17 cellular contexts compared by ENCODE assay signal in the genomic region with DNA sequence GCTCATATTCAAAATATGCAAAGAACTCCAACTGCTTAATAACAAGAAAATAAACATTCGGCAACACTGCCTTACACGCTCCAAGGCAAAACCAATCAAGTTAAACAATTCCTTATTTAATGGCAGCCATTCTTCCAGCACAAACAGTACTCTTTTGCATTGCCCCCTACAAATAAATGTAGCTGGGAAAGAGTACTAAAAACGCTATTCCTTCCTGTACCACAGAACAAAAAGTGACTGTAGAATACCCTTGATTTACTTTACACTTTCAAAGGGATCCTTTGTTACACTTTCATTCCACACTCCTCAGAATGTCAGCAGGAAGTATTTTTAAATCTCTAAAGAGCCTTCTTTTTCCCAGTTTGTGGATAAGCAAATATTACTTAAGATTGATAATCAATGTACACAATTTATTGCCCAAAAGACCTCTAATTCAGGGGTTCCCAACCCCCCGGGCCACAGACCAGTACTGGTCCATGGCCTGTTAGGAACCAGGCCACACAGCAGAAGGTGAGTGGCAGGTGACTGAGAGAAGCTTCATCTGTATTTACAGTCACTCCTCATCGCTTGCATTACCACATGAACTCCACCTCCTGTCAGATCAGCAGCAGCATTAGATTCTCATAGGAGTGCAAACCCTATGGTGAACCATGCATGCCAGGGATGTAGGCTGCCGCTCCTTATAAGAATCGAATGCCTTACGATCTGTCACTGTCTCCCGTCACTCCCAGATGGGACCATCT. TPM values are rescaled to one million over a fixed set of nuclear protein-coding genes. Genes with fewer than 3 reads are reported as not detected.
DNase-seq lines count a peak whose midpoint lies in the region; FAIRE-seq and TF ChIP-seq lines count a peak whose summit lies in the region.
"Had no signal": no experiment of that assay in that cellular context is flagged by ENCODE, and none has a peak within 500 bp of the region (broad histone marks: within the 10 kb centered on the region; RNA-seq: fewer than 3 reads in every experiment).

No MANE protein-coding gene starts in this region.

- H3K9me3 ChIP-seq in fibroblast of lung (ENCODE audit: control insufficient read depth, insufficient read depth, low read depth, low read length): no peaks in the 10 kb centered on the region
- no peaks in the 10 kb centered on the region for H3K9me3 ChIP-seq in suprapubic skin
- no peaks in the 10 kb centered on the region for H3K9me3 ChIP-seq in prostate gland
- H3K9me3 ChIP-seq: adrenal gland, heart left ventricle, SK-N-SH had no signal

- WGBS in suprapubic skin: 77% methylated on average over 9 of the region's 9 CpGs
- WGBS in prostate gland: 73% methylated on average over 9 of the region's 9 CpGs

- no peaks in the 10 kb centered on the region for H3K4me1 ChIP-seq in fibroblast of lung (ENCODE audit: control insufficient read depth, extremely low read depth, insufficient read depth, low read length)
- peaks cover 5% of the 10 kb centered on the region for H3K4me1 ChIP-seq in suprapubic skin
- H3K4me1 ChIP-seq in prostate gland (replicated peaks): no peaks in the 10 kb centered on the region
- H3K4me1 ChIP-seq: adrenal gland had no signal

- H3K27ac ChIP-seq in fibroblast of lung (ENCODE audit: insufficient read depth, low read length) (no peak overlapping the region), suprapubic skin (peak overlapping the region; percentile 41), prostate gland (peak overlapping the region in 1 of 2 donors; percentile 2)
- H3K27ac ChIP-seq: adrenal gland, coronary artery had no signal

- no peaks in the 10 kb centered on the region for H3K36me3 ChIP-seq in fibroblast of lung (ENCODE audit: control insufficient read depth, insufficient read depth, low read length)
- H3K36me3 ChIP-seq in suprapubic skin: no peaks in the 10 kb centered on the region
- no peaks in the 10 kb centered on the region for H3K36me3 ChIP-seq in prostate gland
- H3K36me3 ChIP-seq: adrenal gland had no signal

- TF ChIP-seq EP300 in suprapubic skin (IDR thresholded peaks at IDR 0.05): no peak

- H3K4me2 ChIP-seq in fibroblast of lung (ENCODE audit: extremely low read depth, insufficient read depth, low read length): no peak overlapping the region
- H3K4me2 ChIP-seq: SK-N-SH had no signal

- H4K20me1 ChIP-seq in fibroblast of lung (ENCODE audit: control insufficient read depth, extremely low read depth, insufficient read depth, low read length): no peaks in the 10 kb centered on the region

- H2AFZ ChIP-seq in fibroblast of lung (ENCODE audit: low read length): peak overlapping the region; percentile 50

- TF ChIP-seq CTCF in fibroblast of lung (conservative IDR thresholded peaks at IDR 0.05 in 1 of 2, IDR thresholded peaks at IDR 0.05 in 1 of 2; ENCODE audit: low read depth in 1 of 2, low read length in 2 of 2) (no peak), suprapubic skin (IDR thresholded peaks at IDR 0.05) (no peak), prostate gland (IDR thresholded peaks at IDR 0.05) (no peak)

- TF ChIP-seq POLR2A in GM12891 (IDR thresholded peaks at IDR 0.05; ENCODE audit: low read depth, low read length) (no peak), suprapubic skin (IDR thresholded peaks at IDR 0.05) (no peak), prostate gland (IDR thresholded peaks at IDR 0.05) (no peak)

- intact Hi-C loops in prostate gland (cut with DNase I): no loop called here

- no peak overlapping the region for H3K9ac ChIP-seq in fibroblast of lung (ENCODE audit: insufficient read depth, low read length)
- H3K9ac ChIP-seq: SK-N-SH had no signal

- H3K79me2 ChIP-seq in fibroblast of lung (ENCODE audit: control insufficient read depth, insufficient read depth, low read length): no peaks in the 10 kb centered on the region

- FAIRE-seq in GM12891 (lab: Jason Lieb, UNC): peak; percentile 45
- FAIRE-seq: bronchial epithelial cell, GM19239 had no signal

- H3K27me3 ChIP-seq in fibroblast of lung (ENCODE audit: control insufficient read depth, insufficient read depth, low read length) (no peaks in the 10 kb centered on the region), suprapubic skin (no peaks in the 10 kb centered on the region), prostate gland (replicated peaks; ENCODE audit: insufficient read depth) (no peaks in the 10 kb centered on the region)
- H3K27me3 ChIP-seq: adrenal gland, heart left ventricle had no signal

- DNase-seq in GM12891 (ENCODE audit: insufficient read length, low spot score) (no peak), NCI-H526 (lab: John Stamatoyannopoulos, UW) (peak; percentile 45 to 54), fibroblast of lung (ENCODE audit: low read depth in 2 of 2) (no peak), suprapubic skin (ENCODE audit: low spot score in 2 of 2) (no peak), SW480 (ENCODE audit: low spot score) (no peak), prostate gland (ENCODE audit: low spot score) (no peak)
- no peak for DNase-seq in activated CD4-positive, alpha-beta T cell treated with anti-CD3 and anti-CD28 coated beads, Interleukin-2, amount 50 U/mL, for 1 hour
- DNase-seq: activated CD8-positive, alpha-beta T cell treated with anti-CD3 and anti-CD28 coated beads for 36 hours; activated naive CD4-positive, alpha-beta T cell; activated T-cell treated with anti-CD3 and anti-CD28 coated beads for 4 hours; adrenal gland; heart left ventricle; NCI-H510A; SK-N-SH had no signal

- H3K4me3 ChIP-seq in fibroblast of lung (replicated peaks in 1 of 4; ENCODE audit: control extremely low read depth in 1 of 4, insufficient read depth in 1 of 4, low read depth in 3 of 4, low read length in 4 of 4) (no peak overlapping the region), suprapubic skin (no peak overlapping the region), prostate gland (no peak overlapping the region)
- H3K4me3 ChIP-seq: adrenal gland, coronary artery, heart left ventricle had no signal

TF ChIP-seq in GM12891, 5 proteins besides CTCF, POLR2A, EP300 and RAD21:
- TF ChIP-seq POU2F2 (IDR thresholded peaks at IDR 0.05; ENCODE audit: low read depth, low read length) (no peak), PAX5 (IDR thresholded peaks at IDR 0.05; ENCODE audit: insufficient read depth, low read length, severe bottlenecking) (no peak), POLR2AphosphoS5 (IDR thresholded peaks at IDR 0.05; ENCODE audit: low read depth, low read length) (no peak), TAF1 (IDR thresholded peaks at IDR 0.05; ENCODE audit: low read depth, low read length) (no peak)

RNA-seq across cellular contexts. Expression of a gene that starts 51.6 kb away (rescaled TPM):
- 4.2 TPM for polyA plus RNA-seq in GM12891 (2012; ENCODE audit: low read depth, missing spikeins)
- total RNA-seq in fibroblast of lung (4.9 and 6.6 TPM in 2 replicates), suprapubic skin (10 to 100 TPM in 1 of 4 donors, 1 to 10 TPM in 3; 5.3 to 18.8 (median 8.2) TPM), prostate gland (10 to 100 TPM in 1 of 2 donors, 1 to 10 TPM in 1; 8.6 to 14.1 TPM)
- polyA plus RNA-seq in fibroblast of lung: 3.1 and 3.9 TPM in 2 replicates
- 1.7 and 2.2 TPM in 2 replicates for polyA plus RNA-seq in fibroblast of lung (2012)
- 3.7 and 5.7 TPM in 2 replicates for polyA minus RNA-seq in fibroblast of lung (ENCODE audit: low replicate concordance)

Comparison
In these comparisons a context has a peak if more than half of its experiments do, and no peak if none do; other contexts are left out.
1. DNase-seq: peak in NCI-H526 (2 of 2); none in GM12891 (single experiment), fibroblast of lung (0 of 2), suprapubic skin (0 of 2), SW480 (single experiment), prostate gland (single experiment) and activated CD4-positive, alpha-beta T cell treated with anti-CD3 and anti-CD28 coated beads, Interleukin-2, amount 50 U/mL, for 1 hour (single experiment).